Comparison of ENCODE assay signal across 2 cellular contexts in the genomic region with DNA sequence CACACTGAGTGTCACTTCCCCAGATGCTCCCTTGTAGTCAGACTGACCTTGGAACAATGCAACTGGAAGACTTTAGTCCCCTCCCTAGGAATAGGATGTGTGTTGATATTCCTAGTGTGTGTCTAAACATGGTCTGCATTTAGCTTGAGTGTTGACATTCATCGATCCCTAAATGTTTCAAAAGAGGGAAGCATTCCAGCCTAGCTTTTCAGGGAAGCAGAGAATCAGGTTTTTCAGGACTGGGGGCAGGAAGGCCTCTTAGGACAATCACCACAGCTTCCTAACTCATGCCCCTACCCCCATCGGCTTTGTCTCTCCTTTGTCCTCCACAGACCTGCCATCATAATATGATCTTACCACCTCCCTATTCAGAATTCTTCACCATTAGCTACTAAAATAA.
TF ChIP-seq lines count a peak whose summit lies in the region.

No MANE protein-coding gene starts in this region.

TF ChIP-seq in H1, 55 proteins besides CTCF, POLR2A, EP300 and RAD21 (continued from another document):
- no peak for TF ChIP-seq KDM4A (IDR thresholded peaks at IDR 0.05; ENCODE audit: low read depth, low read length, severe bottlenecking)

TF ChIP-seq in GM12891, 5 proteins besides CTCF, POLR2A, EP300 and RAD21 (continued from another document):
- TF ChIP-seq PAX5 (IDR thresholded peaks at IDR 0.05; ENCODE audit: insufficient read depth, low read length, severe bottlenecking) (no peak), SPI1 (IDR thresholded peaks at IDR 0.05; ENCODE audit: low read depth, low read length) (no peak)
